In the genomic region with DNA sequence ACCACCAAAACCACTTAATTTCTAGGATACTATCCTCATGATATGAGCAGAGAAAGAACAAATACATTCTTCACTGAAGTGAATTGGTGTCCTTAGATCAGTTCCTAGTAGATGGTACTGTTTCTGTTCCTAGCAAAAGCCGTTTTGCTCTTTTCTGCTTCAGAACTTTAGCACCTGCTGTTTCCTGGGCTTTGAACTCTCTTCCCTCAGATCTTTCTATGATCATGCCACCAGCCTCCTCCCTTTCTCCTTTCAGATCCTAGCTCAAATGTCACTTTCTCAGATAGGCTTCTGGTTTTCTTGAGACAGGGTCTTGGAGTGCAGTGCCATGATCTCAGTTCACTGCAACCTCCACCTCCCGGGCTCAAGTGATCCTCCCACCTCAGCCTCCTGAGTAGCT, we compare ENCODE assay signal across 33 cellular contexts.
"Had no signal": no experiment of that assay in that cellular context is flagged by ENCODE, and none has a peak within 500 bp of the region (broad histone marks: within the 10 kb centered on the region; RNA-seq: fewer than 3 reads in every experiment).

No MANE protein-coding gene starts in this region.

- ATAC-seq: activated CD8-positive, alpha-beta T cell treated with anti-CD3 and anti-CD28 coated beads for 36 hours; K562; Right ventricle myocardium inferior; SK-N-SH treated with all-trans-retinoic acid at 6 μM for 48 hours had no signal

- H3K27ac ChIP-seq: brain microvascular endothelial cell, PC-9, RWPE1, WERI-Rb-1 had no signal

- H3K9me3 ChIP-seq: MG63 had no signal

- H3K36me3 Mint-ChIP-seq: activated naive CD8-positive, alpha-beta T cell treated with anti-CD3 and anti-CD28 coated beads for 36 hours had no signal

- H2AFZ ChIP-seq: PC-9 had no signal

- H3K27ac Mint-ChIP-seq: activated CD8-positive, alpha-beta T cell treated with anti-CD3 and anti-CD28 coated beads for 36 hours; activated naive CD8-positive, alpha-beta T cell treated with anti-CD3 and anti-CD28 coated beads for 36 hours; activated T-helper 1 cell treated with anti-CD3 and anti-CD28 coated beads, Interleukin-12 subunit alpha, Interleukin-12 subunit beta, Interleukin-2, Interleukin-4 antibody, amounts not matched to agents 30 ng/mL and 10 ng/mL and 1 ng/mL, durations not matched to agents 14 hours and 24 hours and 36 hours had no signal

- H3K27me3 ChIP-seq: brain microvascular endothelial cell, MG63 had no signal

- DNase-seq: activated CD4-positive, alpha-beta T cell treated with anti-CD3 and anti-CD28 coated beads for 1 hour; activated CD4-positive, alpha-beta T cell treated with anti-CD3 and anti-CD28 coated beads for 48 hours; activated CD4-positive, CD25-positive, alpha-beta regulatory T cell; activated CD8-positive, alpha-beta T cell treated with anti-CD3 and anti-CD28 coated beads for 36 hours; activated gamma-delta T cell treated with Interleukin-2 at 50 U/mL for 16 hours; activated naive CD8-positive, alpha-beta T cell treated with anti-CD3 and anti-CD28 coated beads for 36 hours; activated T-cell treated with anti-CD3 and anti-CD28 coated beads, Interleukin-2, amount 50 U/mL, for 1 hour; amniotic stem cell; aorta; brain microvascular endothelial cell; central memory CD4-positive, alpha-beta T cell; Kasumi-1; MG63; NCI-H1048; NCI-H1105 treated with DMSO at 0.1 percent for 48 hours; NCI-H1436; NCI-H1694; NCI-H1930; NCI-H2081 treated with DMSO at 0.1 percent for 48 hours; NCI-H345; NCI-H524 treated with DMSO at 0.1 percent for 48 hours; NK-92 treated with Interleukin-12 subunit alpha and Interleukin-12 subunit beta, amount 100 ng/mL, for 24 hours; SIG-M5; T-helper 1 cell; T-helper 2 cell; T-helper 9 cell; WERI-Rb-1 had no signal

- H3K4me3 ChIP-seq: K562, MG63, PC-9 had no signal

- H3K9me3 Mint-ChIP-seq: activated CD8-positive, alpha-beta T cell treated with anti-CD3 and anti-CD28 coated beads for 36 hours; activated naive CD8-positive, alpha-beta T cell treated with anti-CD3 and anti-CD28 coated beads for 36 hours; activated T-helper 1 cell treated with anti-CD3 and anti-CD28 coated beads, Interleukin-12 subunit alpha, Interleukin-12 subunit beta, Interleukin-2, Interleukin-4 antibody, amounts not matched to agents 30 ng/mL and 10 ng/mL and 1 ng/mL, durations not matched to agents 14 hours and 24 hours and 36 hours had no signal

- H3K4me2 ChIP-seq: PC-9 had no signal

- H3K36me3 ChIP-seq: brain microvascular endothelial cell, MG63 had no signal

- H3K4me3 Mint-ChIP-seq: activated CD8-positive, alpha-beta T cell treated with anti-CD3 and anti-CD28 coated beads for 36 hours; activated naive CD8-positive, alpha-beta T cell treated with anti-CD3 and anti-CD28 coated beads for 36 hours; activated T-helper 1 cell treated with anti-CD3 and anti-CD28 coated beads, Interleukin-12 subunit alpha, Interleukin-12 subunit beta, Interleukin-2, Interleukin-4 antibody, amounts not matched to agents 30 ng/mL and 10 ng/mL and 1 ng/mL, durations not matched to agents 14 hours and 24 hours and 36 hours had no signal
